15 cellular contexts compared by ENCODE assay signal in genomic region chr5:1765141-1765879, GRCh38. TPM values are rescaled to one million over a fixed set of nuclear protein-coding genes. Genes with fewer than 3 reads are reported as not detected.
DNase-seq lines count a peak whose midpoint lies in the region; ATAC-seq, FAIRE-seq and TF ChIP-seq lines count a peak whose summit lies in the region.
"Had no signal": no experiment of that assay in that cellular context is flagged by ENCODE, and none has a peak within 500 bp of the region (broad histone marks: within the 10 kb centered on the region; RNA-seq: fewer than 3 reads in every experiment).

No MANE protein-coding gene starts in this region.

- intact Hi-C loops in Right ventricle myocardium superior (cut with DNase I), result no loop called here
- intact Hi-C loops in Right ventricle myocardium inferior (cut with DNase I), result no loop called here
- intact Hi-C loops in GM12878 (cut with micrococcal nuclease; ENCODE audit: unreplicated experiment), result no loop called here

- TF ChIP-seq CTCF in GM12878 (IDR thresholded peaks at IDR 0.05 in 2 of 3, conservative IDR thresholded peaks at IDR 0.05 in 1 of 3; ENCODE audit: control insufficient read depth in 2 of 3, extremely low read depth in 1 of 3, insufficient read depth in 1 of 3, low read depth in 3 of 3, low read length in 3 of 3) (no peak), RWPE1 (conservative IDR thresholded peaks at IDR 0.05; ENCODE audit: low read depth) (no peak), hepatocyte (IDR thresholded peaks at IDR 0.05; ENCODE audit: poor library complexity) (no peak)

- in situ Hi-C loops in GM12878 (cut with MboI), result no loop called here

- no peak overlapping the region; the same call in 1 of the 2 replicates for H3K9ac ChIP-seq in GM12878 (ENCODE audit: control insufficient read depth, insufficient read depth, low read length)

- no peak for TF ChIP-seq POLR2A in GM12878 (IDR thresholded peaks at IDR 0.05; ENCODE audit: low read depth, low read length)

- SMC1A ChIA-PET in GM12878 (lab: Charles Lee; ENCODE audit: uncharacterized antibody, unreplicated experiment), result interaction anchor here (1.9 to 2.6 kb wide), 2 partner anchors 7 to 35 kb away, joined by 6 to 7 read pairs; partner anchors contain the start of gene MRPL36

- POLR2A ChIA-PET in GM12878 (lab: Charles Lee) (interaction anchor here (0.9 kb wide), 1 partner anchor 36 kb away, joined by 3 read pairs; the partner anchor contains the start of gene NDUFS6), RWPE1 (lab: Yijun Ruan, JAX; ENCODE audit: low non-redundant PET) (no interaction called here)

- no peaks in the 10 kb centered on the region for H3K9me2 ChIP-seq in hepatocyte (replicated peaks; ENCODE audit: insufficient read depth)

- WGBS in GM12878 (ENCODE audit: insufficient coverage, insufficient replicate concordance, low lambda C conversion rate, missing lambda C conversion rate), result 24% methylated on average over 15 of the region's 15 CpGs
- WGBS in hepatocyte (ENCODE audit: low lambda C conversion rate, missing lambda C conversion rate), result 85% methylated on average over 15 of the region's 15 CpGs

- peak; percentile 21 for DNase-seq in Right ventricle myocardium superior
- no peak for DNase-seq in Right ventricle myocardium inferior (ENCODE audit: missing footprints)
- DNase-seq in GM12878 (ENCODE audit: low read depth, low spot score), result no peak
- DNase-seq in HuH-7 (ENCODE audit: low spot score), result no peak
- DNase-seq in RWPE1 (ENCODE audit: low spot score), result no peak
- DNase-seq in hepatocyte (ENCODE audit: low spot score), result no peak
- DNase-seq: Calu3, dermis blood vessel endothelial cell, NCI-H2029 treated with DMSO at 0.1 percent for 48 hours, NCI-H82, thyroid gland had no signal

- no peak overlapping the region for H3K27ac ChIP-seq in GM12878 (ENCODE audit: control insufficient read depth, insufficient read depth)
- H3K27ac ChIP-seq in RWPE1, result no peak overlapping the region
- H3K27ac ChIP-seq in hepatocyte, result no peak overlapping the region
- H3K27ac ChIP-seq: SJSA1, thyroid gland had no signal

- H4K20me1 ChIP-seq in GM12878 (ENCODE audit: control insufficient read depth, insufficient read depth) (no peaks in the 10 kb centered on the region), hepatocyte (ENCODE audit: insufficient read depth, poor library complexity, severe bottlenecking) (no peaks in the 10 kb centered on the region)

- H3K79me2 ChIP-seq in GM12878 (ENCODE audit: control insufficient read depth, insufficient read depth, low read length) (no peaks in the 10 kb centered on the region), hepatocyte (no peaks in the 10 kb centered on the region)

- H3K4me2 ChIP-seq in GM12878 (ENCODE audit: control insufficient read depth, insufficient read depth) (no peak overlapping the region), hepatocyte (no peak overlapping the region)

- H3K4me3 ChIP-seq in GM12878 (no peak overlapping the region), hepatocyte (no peak overlapping the region)
- H3K4me3 ChIP-seq: HAP-1, SJSA1, thyroid gland had no signal

- no peaks in the 10 kb centered on the region; the same call in 2 of the 3 replicates for H3K9me3 ChIP-seq in GM12878 (replicated peaks; ENCODE audit: control insufficient read depth, insufficient read depth, low read length)
- no peaks in the 10 kb centered on the region for H3K9me3 ChIP-seq in hepatocyte (ENCODE audit: low read depth)
- H3K9me3 ChIP-seq: HAP-1, thyroid gland had no signal

- H3K36me3 ChIP-seq in GM12878 (ENCODE audit: control insufficient read depth in 2 of 2, insufficient read depth in 2 of 2, low read length in 1 of 2) (no peaks in the 10 kb centered on the region), hepatocyte (replicated peaks; ENCODE audit: insufficient read depth, low read depth) (no peaks in the 10 kb centered on the region)
- H3K36me3 ChIP-seq: HAP-1, SJSA1, thyroid gland had no signal

- no peak for ATAC-seq in Right ventricle myocardium superior (ENCODE audit: poor library complexity)
- ATAC-seq in Right ventricle myocardium inferior, result no peak
- ATAC-seq in HG02981 (IDR thresholded peaks at IDR 0.05; ENCODE audit: unreplicated experiment), result peak; percentile 79
- peak; percentile 11; the same call in 1 of the 3 replicates for ATAC-seq in GM12878
- no peak for ATAC-seq in GM21515 (IDR thresholded peaks at IDR 0.05; ENCODE audit: unreplicated experiment)

- H3K27me3 ChIP-seq in GM12878 (replicated peaks in 1 of 2; ENCODE audit: control insufficient read depth in 2 of 2, insufficient read depth in 2 of 2, low read length in 1 of 2) (peaks cover 0 to 3% of the 10 kb centered on the region in 2 experiments; a peak in 2 of 4 replicates), hepatocyte (no peaks in the 10 kb centered on the region)
- H3K27me3 ChIP-seq: thyroid gland had no signal

- CTCF ChIA-PET in GM12878 (lab: Yijun Ruan, JAX), result interaction anchor here (0.9 to 2.9 kb wide), 3 partner anchors 27 to 272 kb away, joined by 3 to 20 read pairs (median 4); partner anchors contain the start of gene NDUFS6
- CTCF ChIA-PET in RWPE1 (lab: Yijun Ruan, JAX), result no interaction called here

- no peak for TF ChIP-seq RAD21 in GM12878 (IDR thresholded peaks at IDR 0.05; ENCODE audit: insufficient read depth, low read depth, low read length)

- no peaks in the 10 kb centered on the region for H3K4me1 ChIP-seq in GM12878 (ENCODE audit: control insufficient read depth, insufficient read depth, low read length)
- H3K4me1 ChIP-seq in hepatocyte (ENCODE audit: insufficient read depth), result no peaks in the 10 kb centered on the region
- H3K4me1 ChIP-seq: HAP-1, thyroid gland had no signal

- RAD21 ChIA-PET in GM12878 (lab: Charles Lee; ENCODE audit: unreplicated experiment), result interaction anchor here (1.6 to 3.9 kb wide), 2 partner anchors 24 to 36 kb away, joined by 3 to 12 read pairs; partner anchors contain the start of gene NDUFS6

- H2AFZ ChIP-seq in GM12878 (ENCODE audit: control insufficient read depth, low read depth, low read length), result no peak overlapping the region
- H2AFZ ChIP-seq in hepatocyte, result no peak overlapping the region

- BruUV-seq in GM12878 (replicated peaks; lab: Mats Ljungman, UMichigan), result no TSS peak

- TF ChIP-seq EP300 in GM12878 (IDR thresholded peaks at IDR 0.05; ENCODE audit: borderline replicate concordance in 1 of 2, control insufficient read depth in 1 of 2, low read depth in 2 of 2, low read length in 2 of 2), result no peak

- FAIRE-seq in GM12878 (lab: Jason Lieb, UNC), result no peak

TF ChIP-seq in GM12878, 131 proteins besides CTCF, POLR2A, EP300 and RAD21 (continues in another document):
- TF ChIP-seq BCL3 (IDR thresholded peaks at IDR 0.05; ENCODE audit: borderline replicate concordance, insufficient read depth, low read depth, low read length, poor library complexity, severe bottlenecking), result no peak
- TF ChIP-seq TCF12 (IDR thresholded peaks at IDR 0.05; ENCODE audit: low read depth, low read length), result no peak
- no peak for TF ChIP-seq IKZF1 (conservative IDR thresholded peaks at IDR 0.05)

RNA-seq across cellular contexts. Expression of gene MRPL36, which starts 34.3 kb away (rescaled TPM):
- total RNA-seq in Right ventricle myocardium superior (65.5 TPM), Right ventricle myocardium inferior (62.3 TPM), GM12878 (2014; rRNA removed) (106 and 109 TPM in 2 replicates), GM12878 (2014; rRNA removed; fragmentation: Illumina TruSeq; extraction: Trizol) (86.8 and 103 TPM in 2 replicates), GM12878 (2021) (89.2 and 95.9 TPM in 2 replicates), hepatocyte (25.6 and 40.3 TPM in 2 replicates)
- total RNA-seq in GM12878 (2013; cell fraction: nucleolus; rRNA removed), result 10.8 and 11.5 TPM in 2 replicates
- polyA plus RNA-seq in GM12878 (2011; ENCODE audit: low read depth), result 83.9 TPM
- polyA plus RNA-seq in GM12878 (2011; rRNA removed) (93.2 and 130 TPM in 2 replicates), GM12878 (2014; fragmentation: Illumina TruSeq; extraction: Trizol) (47.1 and 105 TPM in 2 replicates), GM12878 (2014; fragmentation: Nextera tagmentation; extraction: Ambion mirVana) (100 to 1,000 TPM; 510 to 559 TPM), GM12878 (2014; rRNA removed) (156 and 175 TPM in 2 replicates), GM12878 (2016; fragmentation: Nextera tagmentation; extraction: Ambion mirVana) (100 to 1,000 TPM; 219 to 221 TPM), hepatocyte (96.9 and 107 TPM in 2 replicates)
- polyA plus RNA-seq in GM12878 (2011; cell fraction: cytosol; rRNA removed), result 93.4 and 134 TPM in 2 replicates
- polyA plus RNA-seq in GM12878 (2011; cell fraction: nucleus; rRNA removed), result 68.3 and 75.4 TPM in 2 replicates
- 82.7 and 85.4 TPM in 2 replicates for polyA plus RNA-seq in GM12878 (2012)
- 47.8 and 60.0 TPM in 2 replicates for polyA minus RNA-seq in GM12878 (2011; rRNA and poly(A)+ RNA removed)
- 21.2 and 24.9 TPM in 2 replicates for polyA minus RNA-seq in GM12878 (2011; cell fraction: cytosol; rRNA and poly(A)+ RNA removed)
- polyA minus RNA-seq in GM12878 (2011; cell fraction: nucleus; rRNA and poly(A)+ RNA removed), result 29.1 and 36.6 TPM in 2 replicates

RNA-seq across cellular contexts. Expression of gene NDUFS6, which starts 35.9 kb away (rescaled TPM):
- 126 TPM for total RNA-seq in Right ventricle myocardium superior
- 134 TPM for total RNA-seq in Right ventricle myocardium inferior
- total RNA-seq in GM12878 (2013; cell fraction: nucleolus; rRNA removed), result 4.4 and 7.1 TPM in 2 replicates
- total RNA-seq in GM12878 (2014; rRNA removed), result 55.3 and 57.1 TPM in 2 replicates
- 49.5 and 60.4 TPM in 2 replicates for total RNA-seq in GM12878 (2014; rRNA removed; fragmentation: Illumina TruSeq; extraction: Trizol)
- total RNA-seq in GM12878 (2021), result 56.4 and 57.5 TPM in 2 replicates
- 14.7 TPM for polyA plus RNA-seq in GM12878 (2011; ENCODE audit: low read depth)
- polyA plus RNA-seq in GM12878 (2011; rRNA removed), result 35.6 and 38.7 TPM in 2 replicates
- polyA plus RNA-seq in GM12878 (2011; cell fraction: cytosol; rRNA removed), result 88.2 and 134 TPM in 2 replicates
- polyA plus RNA-seq in GM12878 (2011; cell fraction: nucleus; rRNA removed), result 38.2 and 92.1 TPM in 2 replicates
- polyA plus RNA-seq in GM12878 (2012), result 47.9 and 84.2 TPM in 2 replicates
- 12.1 and 29.4 TPM in 2 replicates for polyA plus RNA-seq in GM12878 (2014; fragmentation: Illumina TruSeq; extraction: Trizol)
- 10 to 100 TPM; 20.7 to 59.0 TPM for polyA plus RNA-seq in GM12878 (2014; fragmentation: Nextera tagmentation; extraction: Ambion mirVana)
- polyA plus RNA-seq in GM12878 (2014; rRNA removed), result 80.9 and 98.9 TPM in 2 replicates
- 100 to 1,000 TPM; 195 to 213 TPM for polyA plus RNA-seq in GM12878 (2016; fragmentation: Nextera tagmentation; extraction: Ambion mirVana)
- 11.6 and 15.6 TPM in 2 replicates for polyA minus RNA-seq in GM12878 (2011; rRNA and poly(A)+ RNA removed)
- 13.9 and 24.0 TPM in 2 replicates for polyA minus RNA-seq in GM12878 (2011; cell fraction: cytosol; rRNA and poly(A)+ RNA removed)
- 8.9 and 20.6 TPM in 2 replicates for polyA minus RNA-seq in GM12878 (2011; cell fraction: nucleus; rRNA and poly(A)+ RNA removed)
- 29.3 and 33.4 TPM in 2 replicates for total RNA-seq in hepatocyte
- polyA plus RNA-seq in hepatocyte, result 103 and 108 TPM in 2 replicates

Comparison
In these comparisons a context has a peak if more than half of its experiments do, and no peak if none do; other contexts are left out.
1. ATAC-seq: peak in HG02981 (single experiment) and GM12878 (single experiment); none in Right ventricle myocardium superior (single experiment), Right ventricle myocardium inferior (single experiment) and GM21515 (single experiment).